In the genomic region with DNA sequence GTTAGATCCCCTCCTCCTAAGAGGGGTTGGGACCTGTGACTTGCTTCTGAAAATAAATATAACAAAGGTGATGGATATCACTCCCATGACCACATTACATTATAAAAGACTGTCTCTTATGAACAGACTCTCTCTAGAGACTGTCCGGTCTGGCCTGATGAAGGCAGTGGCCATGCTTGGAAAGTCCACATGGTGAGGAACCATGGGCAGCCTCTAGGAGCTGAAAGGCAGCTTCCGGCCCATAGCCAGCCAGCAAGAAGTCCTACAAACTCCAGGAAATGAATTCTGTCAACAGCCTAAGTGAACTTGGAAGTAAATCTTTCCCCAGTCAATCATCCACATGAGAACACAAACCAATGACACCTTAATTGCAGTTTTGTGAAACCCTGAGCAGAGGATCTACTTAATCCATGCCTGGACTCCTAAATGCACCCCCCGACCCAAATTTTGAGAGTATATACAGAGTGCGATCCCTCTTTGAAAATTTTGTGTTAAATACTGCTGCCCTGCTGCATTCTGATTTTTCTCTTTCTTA, we compare ENCODE assay signal across 30 cellular contexts. TPM values are rescaled to one million over a fixed set of nuclear protein-coding genes. Genes with fewer than 3 reads are reported as not detected.
"Had no signal": no experiment of that assay in that cellular context is flagged by ENCODE, and none has a peak within 500 bp of the region (broad histone marks: within the 10 kb centered on the region; RNA-seq: fewer than 3 reads in every experiment).

No MANE protein-coding gene starts in this region.

- H3K27ac ChIP-seq: coronary artery, dorsolateral prefrontal cortex, stomach, thyroid gland, upper lobe of right lung, VCaP had no signal

- H3K27me3 ChIP-seq: thyroid gland had no signal

- ATAC-seq: left colon; naive thymus-derived CD4-positive, alpha-beta T cell; sciatic nerve; stimulated activated effector memory CD8-positive, alpha-beta T cell treated with anti-CD3 and anti-CD28 coated beads, Interleukin-12 subunit alpha, Interleukin-12 subunit beta, amount 100 ng/mL, for 72 hours; upper lobe of right lung had no signal

- DNase-seq: activated CD4-positive, alpha-beta T cell treated with anti-CD3 and anti-CD28 coated beads for 4 hours; activated CD4-positive, alpha-beta T cell treated with anti-CD3 and anti-CD28 coated beads, Interleukin-2, amount 50 U/mL, for 4 hours; activated CD8-positive, alpha-beta memory T cell treated with anti-CD3 and anti-CD28 coated beads for 24 hours; activated effector memory CD4-positive, alpha-beta T cell treated with Interleukin-2 at 50 U/mL for 16 hours; activated naive CD4-positive, alpha-beta T cell treated with Interleukin-2 at 50 U/mL for 16 hours; anterior cingulate cortex; dorsolateral prefrontal cortex; effector memory CD4-positive, alpha-beta T cell; head of caudate nucleus; hypothalamus; immature natural killer cell; kidney; left colon; mammary epithelial cell; midbrain; naive thymus-derived CD4-positive, alpha-beta T cell; retina; small intestine; stimulated activated CD4-positive, alpha-beta T cell treated with anti-CD3 and anti-CD28 coated beads, Interleukin-4, amount 100 ng/mL, for 24 hours; stomach; thyroid gland; upper lobe of right lung had no signal

- H3K9me3 ChIP-seq: stomach, thyroid gland, upper lobe of right lung had no signal

- H3K4me3 Mint-ChIP-seq: activated naive CD8-positive, alpha-beta T cell; immature natural killer cell; naive thymus-derived CD4-positive, alpha-beta T cell; stimulated activated effector memory CD8-positive, alpha-beta T cell treated with anti-CD3 and anti-CD28 coated beads, Interleukin-12 subunit alpha, Interleukin-12 subunit beta, amount 100 ng/mL, for 72 hours had no signal

- H3K36me3 Mint-ChIP-seq: activated naive CD8-positive, alpha-beta T cell; immature natural killer cell; naive thymus-derived CD4-positive, alpha-beta T cell; stimulated activated effector memory CD8-positive, alpha-beta T cell treated with anti-CD3 and anti-CD28 coated beads, Interleukin-12 subunit alpha, Interleukin-12 subunit beta, amount 100 ng/mL, for 72 hours had no signal

- H3K9me3 Mint-ChIP-seq: stimulated activated effector memory CD8-positive, alpha-beta T cell treated with anti-CD3 and anti-CD28 coated beads, Interleukin-12 subunit alpha, Interleukin-12 subunit beta, amount 100 ng/mL, for 72 hours had no signal

- H3K27ac Mint-ChIP-seq: activated naive CD8-positive, alpha-beta T cell; immature natural killer cell; naive thymus-derived CD4-positive, alpha-beta T cell; progenitor cell of endocrine pancreas; stimulated activated effector memory CD8-positive, alpha-beta T cell treated with anti-CD3 and anti-CD28 coated beads, Interleukin-12 subunit alpha, Interleukin-12 subunit beta, amount 100 ng/mL, for 72 hours had no signal

- H3K36me3 ChIP-seq: stomach, thyroid gland, upper lobe of right lung had no signal

- H3K4me3 ChIP-seq: coronary artery, dorsolateral prefrontal cortex, stomach, thyroid gland, upper lobe of right lung had no signal

- H3K4me1 ChIP-seq: thyroid gland, upper lobe of right lung had no signal

RNA-seq across cellular contexts. Expression of gene POPDC3, which starts 2.2 kb away (rescaled TPM):
- total RNA-seq: kidney; left colon; liver; naive thymus-derived CD4-positive, alpha-beta T cell; T-helper 1 cell treated with Interleukin-12 subunit alpha and Interleukin-12 subunit beta and Interleukin-4 antibody, amounts not matched to agents 30 ng/mL and 1 ng/mL, for 36 hours had no signal
